ENCODE assay signal across 1 cellular context in genomic region chrX:20514358-20514757, GRCh38.
TF ChIP-seq lines count a peak whose summit lies in the region.

No MANE protein-coding gene starts in this region.

TF ChIP-seq in SK-N-SH, 30 proteins besides CTCF, POLR2A, EP300 and RAD21 (continued from another document):
- TF ChIP-seq SMC3 (IDR thresholded peaks at IDR 0.05; ENCODE audit: low read depth, low read length) (no peak), GATA2 (CRISPR knock-in tag; IDR thresholded peaks at IDR 0.05) (no peak), PBX3 (IDR thresholded peaks at IDR 0.05) (peak; percentile 90), NFIC (IDR thresholded peaks at IDR 0.05; ENCODE audit: borderline replicate concordance) (peak; percentile 57; the same call in 1 of the 2 replicates), IRF3 (IDR thresholded peaks at IDR 0.05; ENCODE audit: low read depth, low read length) (no peak), GABPA (IDR thresholded peaks at IDR 0.05; ENCODE audit: low read depth) (no peak), YY1 (IDR thresholded peaks at IDR 0.05; ENCODE audit: low read depth) (no peak), TEAD4 (IDR thresholded peaks at IDR 0.05; ENCODE audit: borderline replicate concordance, insufficient read depth) (no peak; the same call in 1 of the 2 replicates), USF2 (IDR thresholded peaks at IDR 0.05; ENCODE audit: borderline replicate concordance, low read depth, low read length) (no peak), POLR2AphosphoS5 (IDR thresholded peaks at IDR 0.05; ENCODE audit: low read depth, low read length) (no peak), NRF1 (IDR thresholded peaks at IDR 0.05; ENCODE audit: low read depth, low read length) (no peak), FOXM1 (IDR thresholded peaks at IDR 0.05; ENCODE audit: low read depth) (no peak), FOSL2 (IDR thresholded peaks at IDR 0.05; ENCODE audit: borderline replicate concordance, low read depth) (peak; percentile 91), MEF2A (IDR thresholded peaks at IDR 0.05; ENCODE audit: borderline replicate concordance, low read depth) (0 out of 2 replicates have a peak, but pooled peaks have one; percentile 23), ELF1 (IDR thresholded peaks at IDR 0.05) (no peak), MAX (IDR thresholded peaks at IDR 0.05; ENCODE audit: low read depth) (no peak)
TF ChIP-seq in SK-N-SH: peak in this region for 7.
